8 cellular contexts compared by ENCODE assay signal in the genomic region with DNA sequence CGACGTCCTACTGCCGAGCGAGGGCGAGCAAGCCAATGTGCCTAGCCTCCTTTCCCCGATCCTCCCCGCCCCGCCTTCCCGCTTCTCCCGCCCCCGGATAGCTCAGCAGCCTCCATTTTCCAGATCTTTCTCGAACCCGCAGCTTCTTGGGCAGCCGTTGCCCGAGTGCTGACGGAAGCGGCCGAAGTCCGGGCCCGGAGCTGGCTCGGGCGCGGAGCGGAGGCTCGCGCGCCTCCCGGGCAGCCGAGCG. TPM values are rescaled to one million over a fixed set of nuclear protein-coding genes. Genes with fewer than 3 reads are reported as not detected.
A peak's percentile ranks its signal among the peaks of the same experiment; 100 is the strongest.
DNase-seq lines count a peak whose midpoint lies in the region; ATAC-seq, FAIRE-seq and TF ChIP-seq lines count a peak whose summit lies in the region.

No MANE protein-coding gene starts in this region.

- no peaks in the 10 kb centered on the region for H3K9me2 ChIP-seq in PC-9 (ENCODE audit: insufficient read depth)

- peaks cover 28% of the 10 kb centered on the region for H3K4me1 ChIP-seq in PC-9 (replicated peaks; ENCODE audit: insufficient read depth)
- no peaks in the 10 kb centered on the region for H3K4me1 ChIP-seq in kidney (ENCODE audit: control insufficient read depth in 1 of 2, insufficient read depth in 1 of 2, low read depth in 1 of 2, low read length in 2 of 2)
- peaks cover 4 to 31% (median 23%) of the 10 kb centered on the region in 6 donors for H3K4me1 ChIP-seq in spleen

- H2AFZ ChIP-seq in PC-9: peak overlapping the region; percentile 98

- no peak for TF ChIP-seq POLR2A in spleen (IDR thresholded peaks at IDR 0.05)

- WGBS in spleen, 5 donors: 0 to 2% (median 1%) methylated on average over 18 to 30 of the region's 30 CpGs

- FAIRE-seq in kidney (lab: Jason Lieb, UNC): no peak

- ATAC-seq in GM19372 (IDR thresholded peaks at IDR 0.05; ENCODE audit: low read depth, unreplicated experiment) (peak; percentile 84), HG03442 (IDR thresholded peaks at IDR 0.05; ENCODE audit: unreplicated experiment) (peak; percentile 72), GM18873 (IDR thresholded peaks at IDR 0.05; ENCODE audit: low FRiP score, unreplicated experiment) (no peak)

- H3K27ac ChIP-seq in PC-9: 0 out of 2 replicates have a peak overlapping the region, but pooled peaks have one; percentile 25
- peak overlapping the region; percentile 89 to 94 for H3K27ac ChIP-seq in kidney (ENCODE audit: low read depth in 2 of 2, low read length in 2 of 2)
- H3K27ac ChIP-seq in spleen: peak overlapping the region in 7 of 8 donors; percentile 60 to 79 (median 72)

- TF ChIP-seq CTCF in PC-9 (conservative IDR thresholded peaks at IDR 0.05) (no peak; the same call in 1 of the 2 replicates), cardiac fibroblast (IDR thresholded peaks at IDR 0.05; ENCODE audit: low read depth, low read length) (no peak), kidney (IDR thresholded peaks at IDR 0.05; ENCODE audit: borderline replicate concordance, extremely low read depth, insufficient read depth) (no peak), spleen (IDR thresholded peaks at IDR 0.05 in 8 of 11, conservative IDR thresholded peaks at IDR 0.05 in 3 of 11) (peak in 1 of 11 experiments; percentile 45)

- H3K9me3 ChIP-seq in PC-9 (ENCODE audit: insufficient read depth, low read depth) (no peaks in the 10 kb centered on the region), kidney (ENCODE audit: control insufficient read depth in 1 of 2, low read length in 2 of 2) (no peaks in the 10 kb centered on the region), spleen (no peaks in the 10 kb centered on the region)

- POLR2A ChIA-PET in PC-9 (lab: Charles Lee; ENCODE audit: unreplicated experiment): interaction anchor here (0.7 kb wide), 1 partner anchor 135 kb away, joined by 29 read pairs; no protein-coding TSS in a partner anchor

- no TSS peak for BruUV-seq in PC-9 (replicated peaks; lab: Mats Ljungman, UMichigan)

- intact Hi-C loops in PC-9 (cut with micrococcal nuclease; ENCODE audit: unreplicated experiment): loop anchor here (1.0 to 5.0 kb wide), 4 partner anchors 98 to 280 kb away; partner anchors contain the start of genes ABHD18, INTU, LARP1B and MFSD8
- intact Hi-C loops in kidney (cut with DNase I): no loop called here
- intact Hi-C loops in spleen (cut with DNase I; ENCODE audit: low total_unique reads): no loop called here

- peaks cover 40% of the 10 kb centered on the region for H3K79me2 ChIP-seq in PC-9 (ENCODE audit: low read depth)

- no peaks in the 10 kb centered on the region for H3K27me3 ChIP-seq in PC-9 (ENCODE audit: insufficient read depth, low read depth)
- peaks cover 0 to 66% (median 15%) of the 10 kb centered on the region in 7 donors for H3K27me3 ChIP-seq in spleen (replicated peaks in 1 of 7)

- CTCF ChIA-PET in PC-9 (lab: Charles Lee): interaction anchor here (0.6 kb wide), 1 partner anchor 100 kb away, joined by 3 read pairs; no protein-coding TSS in a partner anchor

- H3K36me3 ChIP-seq in PC-9 (ENCODE audit: low read depth) (no peaks in the 10 kb centered on the region), kidney (ENCODE audit: control insufficient read depth in 1 of 2, insufficient read depth in 2 of 2, low read length in 2 of 2) (no peaks in the 10 kb centered on the region), spleen (no peaks in the 10 kb centered on the region)

- H4K20me1 ChIP-seq in PC-9 (ENCODE audit: insufficient read depth): no peaks in the 10 kb centered on the region

- peak overlapping the region; percentile 85 for H3K4me2 ChIP-seq in PC-9

- H3K4me3 ChIP-seq in PC-9 (peak overlapping the region; percentile 84), cardiac fibroblast (replicated peaks in 1 of 2; ENCODE audit: low read depth in 2 of 2, low read length in 2 of 2) (peak overlapping the region; percentile 77 to 79), kidney (ENCODE audit: low read length in 2 of 2) (peak overlapping the region; percentile 56 to 99), spleen (peak overlapping the region; percentile 39 to 77 (median 56))

- peak; percentile 18 for DNase-seq in DMS79 (lab: John Stamatoyannopoulos, UW)
- DNase-seq in PC-9: peak; percentile 80 to 81
- DNase-seq in cardiac fibroblast (ENCODE audit: low read depth in 2 of 2): peak; percentile 84 to 88
- DNase-seq in kidney: peak; percentile 94
- peak; percentile 92 for DNase-seq in spleen

- peak overlapping the region in 1 of 2 donors; percentile 36 for H3K9ac ChIP-seq in kidney (ENCODE audit: low read length in 2 of 2)

- peaks cover 7% of the 10 kb centered on the region; the same call in 1 of the 2 replicates for H3F3A ChIP-seq in PC-9 (ENCODE audit: insufficient read depth, low read depth)

RNA-seq across cellular contexts. Expression of gene HSPA4L, which starts 0.2 kb away (rescaled TPM):
- total RNA-seq in PC-9 (2021) (4.6 and 5.1 TPM in 2 replicates), kidney (13.5 TPM), spleen (1 to 10 TPM in 6 of 7 donors, under 1 TPM in 1; 0.83 to 4.1 (median 3.5) TPM)
- polyA plus RNA-seq in kidney (ENCODE audit: insufficient read depth, low read depth, low replicate concordance) (8.8 TPM), spleen (under 1 TPM; 0.13 to 0.51 (median 0.24) TPM)

RNA-seq across cellular contexts. Expression of gene SLC25A31, which starts 51.8 kb away (rescaled TPM):
- total RNA-seq in PC-9 (2021) (not detected in 2 replicates), kidney (not detected), spleen (not detected)
- polyA plus RNA-seq in kidney (ENCODE audit: insufficient read depth, low read depth, low replicate concordance) (not detected), spleen (under 1 TPM in 1 of 3 donors, not detected in 2; 0.07 TPM)

Comparison
In these comparisons a context has a peak if more than half of its experiments do, and no peak if none do; other contexts are left out.
1. DNase-seq: peak in every context shown above with its lines; median percentile 94 in kidney; 92 in spleen; 86 in cardiac fibroblast; 80 in PC-9; 18 in DMS79.
2. H3K27ac ChIP-seq: peak in every context shown above with its lines; median percentile 92 in kidney; 72 in spleen; 25 in PC-9.